ENCODE assay signal across 19 cellular contexts in genomic region chr10:64346391-64346790, GRCh38.
DNase-seq lines count a peak whose midpoint lies in the region; ATAC-seq lines count a peak whose summit lies in the region.
"Had no signal": no experiment of that assay in that cellular context is flagged by ENCODE, and none has a peak within 500 bp of the region (broad histone marks: within the 10 kb centered on the region; RNA-seq: fewer than 3 reads in every experiment).

No MANE protein-coding gene starts in this region.

- DNase-seq in caudate nucleus (lab: John Stamatoyannopoulos, UW) (peak in 13 of 61 donors; percentile 1 to 16 (median 10)), pons (ENCODE audit: low spot score) (peak; percentile 71), superior temporal gyrus (ENCODE audit: extremely low spot score) (peak; percentile 68), NCI-H2107 (lab: John Stamatoyannopoulos, UW) (no peak), H4 (ENCODE audit: low spot score) (no peak), NCI-H1417 treated with DMSO at 0.1 percent for 48 hours (lab: John Stamatoyannopoulos, UW) (no peak)
- DNase-seq: ACHN; Caco-2; CD4-positive, alpha-beta T cell; DMS153; DMS79; GDM1; GOT3; HCEC 1CT; IMR-90 had no signal

- no peaks in the 10 kb centered on the region for H3K27me3 ChIP-seq in layer of hippocampus (ENCODE audit: control insufficient read depth, insufficient read depth, low read length)

- ATAC-seq in HG03460 (IDR thresholded peaks at IDR 0.05; ENCODE audit: unreplicated experiment): no peak
- ATAC-seq: K562 had no signal

- H3K27ac ChIP-seq in caudate nucleus (ENCODE audit: low read depth, low read length) (peak overlapping the region; percentile 49), layer of hippocampus (ENCODE audit: low read depth, low read length) (peak overlapping the region; percentile 36)
- H3K27ac ChIP-seq: C4-2B had no signal

Comparison
In these comparisons a context has a peak if more than half of its experiments do, and no peak if none do; other contexts are left out.
1. DNase-seq: peak in pons (single experiment) and superior temporal gyrus (single experiment); none in NCI-H2107 (single experiment), H4 (single experiment) and NCI-H1417 treated with DMSO at 0.1 percent for 48 hours (single experiment).